In the genomic region with DNA sequence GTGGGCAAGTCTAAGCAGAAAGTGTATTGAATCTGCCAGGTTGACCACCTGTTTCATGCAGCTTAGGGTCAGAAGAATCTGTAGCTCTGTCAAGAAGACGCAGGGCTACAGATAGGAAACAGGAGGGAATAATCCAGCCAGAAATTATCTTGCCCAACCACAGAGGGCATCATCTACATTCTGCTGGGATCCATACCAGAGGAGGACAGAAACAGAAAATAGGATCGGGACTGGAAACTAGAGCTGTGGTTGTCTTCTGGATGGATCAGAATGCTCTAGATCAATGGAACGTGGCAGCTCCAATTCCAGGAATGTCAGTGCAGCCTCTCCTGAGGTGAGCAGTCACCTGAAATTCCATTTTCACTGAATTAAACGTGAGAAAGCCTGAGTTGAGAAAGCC, we compare ENCODE assay signal across 28 cellular contexts. TPM values are rescaled to one million over a fixed set of nuclear protein-coding genes. Genes with fewer than 3 reads are reported as not detected.
"Had no signal": no experiment of that assay in that cellular context is flagged by ENCODE, and none has a peak within 500 bp of the region (broad histone marks: within the 10 kb centered on the region; RNA-seq: fewer than 3 reads in every experiment).

No MANE protein-coding gene starts in this region.

- H3K36me3 Mint-ChIP-seq: mesothelial cell of epicardium had no signal

- H3K9me3 Mint-ChIP-seq: nephron had no signal

- H3K4me3 Mint-ChIP-seq: mesothelial cell of epicardium; naive thymus-derived CD4-positive, alpha-beta T cell; nephron; stimulated activated naive CD8-positive, alpha-beta T cell treated with anti-CD3 and anti-CD28 coated beads, Interleukin-15, amount 100 ng/mL, for 72 hours had no signal

- H3K27ac ChIP-seq: epithelial cell of prostate, gastrocnemius medialis, prostate gland, skin epidermis, spleen, suprapubic skin, thyroid gland, vagina had no signal

- DNase-seq: cortex of kidney; foreskin fibroblast; gastrocnemius medialis; mesenchymal stem cell; naive thymus-derived CD4-positive, alpha-beta T cell; nucleus accumbens; right cardiac atrium; spleen; stimulated activated CD4-positive, alpha-beta T cell treated with anti-CD3 and anti-CD28 coated beads, Interleukin-4, amount 100 ng/mL, for 4 hours; stimulated activated naive CD4-positive, alpha-beta T cell; stimulated activated naive CD8-positive, alpha-beta T cell treated with anti-CD3 and anti-CD28 coated beads, Interleukin-15, amount 100 ng/mL, for 72 hours; thyroid gland had no signal

- H3K27ac Mint-ChIP-seq: mesothelial cell of epicardium; naive thymus-derived CD4-positive, alpha-beta T cell; nephron; stimulated activated naive CD8-positive, alpha-beta T cell treated with anti-CD3 and anti-CD28 coated beads, Interleukin-15, amount 100 ng/mL, for 72 hours had no signal

- H3K27me3 ChIP-seq: thyroid gland, vagina had no signal

- FAIRE-seq: keratinocyte had no signal

- H3K4me1 ChIP-seq: gastrocnemius medialis, prostate gland, spleen, suprapubic skin, thyroid gland, vagina had no signal

- H3K36me3 ChIP-seq: gastrocnemius medialis, prostate gland, spleen, suprapubic skin, thyroid gland, vagina had no signal

- H3K4me3 ChIP-seq: gastrocnemius medialis, prostate gland, skin epidermis, spleen, suprapubic skin, thyroid gland, vagina had no signal

- H3K4me1 Mint-ChIP-seq: mesothelial cell of epicardium, nephron had no signal

- H3K9me3 ChIP-seq: gastrocnemius medialis, prostate gland, suprapubic skin, thyroid gland, vagina had no signal

- ATAC-seq: esophagus mucosa; gastrocnemius medialis; naive thymus-derived CD4-positive, alpha-beta T cell; right cardiac atrium; stimulated activated naive CD8-positive, alpha-beta T cell treated with anti-CD3 and anti-CD28 coated beads, Interleukin-15, amount 100 ng/mL, for 72 hours had no signal

RNA-seq across cellular contexts. Expression of gene SPATA3, which starts 3.6 kb away (rescaled TPM):
- total RNA-seq: dermis microvascular lymphatic vessel endothelial cell; esophagus mucosa; gastrocnemius medialis; glomerular endothelial cell; lung microvascular endothelial cell; mesothelial cell of epicardium; mucosa of gallbladder; naive thymus-derived CD4-positive, alpha-beta T cell; osteocyte; renal cortical epithelial cell; right cardiac atrium; spleen; suprapubic skin; ureter; vagina had no signal
- polyA plus RNA-seq: keratinocyte; naive thymus-derived CD4-positive, alpha-beta T cell; right cardiac atrium; spleen had no signal

RNA-seq across cellular contexts. Expression of gene C2orf72, which starts 37.8 kb away (rescaled TPM):
- total RNA-seq: dermis microvascular lymphatic vessel endothelial cell, osteocyte, spleen had no signal
- polyA plus RNA-seq: keratinocyte; naive thymus-derived CD4-positive, alpha-beta T cell; spleen had no signal
